Comparison of ENCODE assay signal across 8 cellular contexts in the genomic region with DNA sequence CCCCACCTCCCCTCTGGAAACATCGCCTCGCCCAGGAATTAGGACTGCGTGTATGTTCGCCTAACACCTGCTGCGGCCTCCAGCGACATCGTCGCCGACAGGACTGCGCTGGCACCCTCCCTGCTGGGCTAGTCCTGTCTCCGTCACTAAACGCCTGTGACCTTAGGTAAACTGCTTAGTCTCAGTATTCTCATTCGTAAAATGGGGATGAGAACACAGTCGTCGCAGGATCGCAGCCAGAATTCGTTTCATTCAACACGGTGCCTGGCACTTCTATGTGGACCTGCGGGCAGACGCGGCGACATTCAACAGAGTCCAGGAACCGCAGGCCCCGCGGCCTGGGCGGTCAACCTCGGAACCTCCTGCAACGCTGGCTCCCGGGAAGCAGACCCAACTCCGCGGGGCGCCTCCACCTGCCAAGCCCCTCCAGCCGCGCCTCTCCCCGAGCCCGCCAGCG. TPM values are rescaled to one million over a fixed set of nuclear protein-coding genes. Genes with fewer than 3 reads are reported as not detected.
DNase-seq lines count a peak whose midpoint lies in the region; ATAC-seq and TF ChIP-seq lines count a peak whose summit lies in the region.

No MANE protein-coding gene starts in this region.

- H3K9me3 Mint-ChIP-seq in activated T-cell treated with anti-CD3 and anti-CD28 coated beads, Interleukin-2, amount 50 U/mL, for 4 hours = no peaks in the 10 kb centered on the region
- H3K9me3 Mint-ChIP-seq in nephron progenitor cell = no peaks in the 10 kb centered on the region

- peak overlapping the region; percentile 86 for H3K4me3 ChIP-seq in upper lobe of right lung

- TF ChIP-seq CTCF in foreskin keratinocyte (conservative IDR thresholded peaks at IDR 0.05) = no peak
- no peak for TF ChIP-seq CTCF in nephron progenitor cell (IDR thresholded peaks at IDR 0.05)
- no peak for TF ChIP-seq CTCF in upper lobe of right lung (IDR thresholded peaks at IDR 0.05)

- H3K27me3 Mint-ChIP-seq in activated T-cell treated with anti-CD3 and anti-CD28 coated beads, Interleukin-2, amount 50 U/mL, for 4 hours (ENCODE audit: low read depth) = no peaks in the 10 kb centered on the region
- peaks cover 66% of the 10 kb centered on the region for H3K27me3 Mint-ChIP-seq in nephron progenitor cell (ENCODE audit: low read depth, poor library complexity)

- peak overlapping the region; percentile 83 for H3K4me3 Mint-ChIP-seq in activated T-cell treated with anti-CD3 and anti-CD28 coated beads, Interleukin-2, amount 50 U/mL, for 4 hours
- H3K4me3 Mint-ChIP-seq in nephron progenitor cell = peak overlapping the region; percentile 80

- no peaks in the 10 kb centered on the region for H3K36me3 ChIP-seq in upper lobe of right lung

- H3K27ac Mint-ChIP-seq in nephron progenitor cell = no peak overlapping the region

- H3K4me1 ChIP-seq in foreskin keratinocyte (peaks cover 4% of the 10 kb centered on the region), upper lobe of right lung (peaks cover 8% of the 10 kb centered on the region)

- no peaks in the 10 kb centered on the region for H3K36me3 Mint-ChIP-seq in activated T-cell treated with anti-CD3 and anti-CD28 coated beads, Interleukin-2, amount 50 U/mL, for 4 hours (ENCODE audit: insufficient read depth)
- H3K36me3 Mint-ChIP-seq in nephron progenitor cell (ENCODE audit: low read depth) = no peaks in the 10 kb centered on the region

- intact Hi-C loops in upper lobe of right lung (cut with DNase I) = no loop called here

- H3K27ac ChIP-seq in foreskin keratinocyte (no peak overlapping the region), upper lobe of right lung (peak overlapping the region; percentile 91)

- H3K27me3 ChIP-seq in foreskin keratinocyte (no peaks in the 10 kb centered on the region), upper lobe of right lung (no peaks in the 10 kb centered on the region)

- DNase-seq in AML-193 (lab: John Stamatoyannopoulos, UW) (peak; percentile 33 to 53), HT1080 (ENCODE audit: low read depth) (peak; percentile 23), foreskin keratinocyte (peak in 1 of 2 donors; percentile 3), nephron progenitor cell (peak; percentile 23), upper lobe of right lung (peak; percentile 69)
- DNase-seq in activated T-cell treated with anti-CD3 and anti-CD28 coated beads, Interleukin-2, amount 50 U/mL, for 4 hours = no peak

- ATAC-seq in GM19328 (IDR thresholded peaks at IDR 0.05; ENCODE audit: unreplicated experiment) = peak; percentile 8
- ATAC-seq in activated T-cell treated with anti-CD3 and anti-CD28 coated beads, Interleukin-2, amount 50 U/mL, for 4 hours = peak; percentile 3 to 13
- ATAC-seq in foreskin keratinocyte = peak; percentile 2
- peak; percentile 41 for ATAC-seq in upper lobe of right lung
- no peak for ATAC-seq in HG02623 (IDR thresholded peaks at IDR 0.05; ENCODE audit: unreplicated experiment)

- H3K9me3 ChIP-seq in upper lobe of right lung = no peaks in the 10 kb centered on the region

- H3K4me1 Mint-ChIP-seq in activated T-cell treated with anti-CD3 and anti-CD28 coated beads, Interleukin-2, amount 50 U/mL, for 4 hours (ENCODE audit: low read depth) = peaks cover 26% of the 10 kb centered on the region
- peaks cover 5% of the 10 kb centered on the region for H3K4me1 Mint-ChIP-seq in nephron progenitor cell

RNA-seq across cellular contexts. Expression of gene CRYL1, which starts 0.5 kb away (rescaled TPM):
- 8.8 and 13.5 TPM in 2 replicates for total RNA-seq in HT1080 (2014; rRNA removed; shearing (Covaris generic))
- 24.5 and 24.6 TPM in 2 replicates for polyA plus RNA-seq in HT1080 (2015; cell fraction: cytosol; rRNA removed)
- 11.5 and 12.3 TPM in 2 replicates for polyA plus RNA-seq in HT1080 (2015; cell fraction: nucleus; rRNA removed)
- 1 to 10 TPM; 2.8 to 5.3 (median 3.7) TPM for total RNA-seq in activated T-cell treated with anti-CD3 and anti-CD28 coated beads, Interleukin-2, amount 50 U/mL, for 4 hours
- total RNA-seq in foreskin keratinocyte (14.1 and 15.2 TPM in 2 replicates), upper lobe of right lung (28.5 TPM)
- polyA plus RNA-seq in foreskin keratinocyte = 18.5 and 19.1 TPM in 2 replicates

RNA-seq across cellular contexts. Expression of gene IFT88, which starts 41.8 kb away (rescaled TPM):
- 7.9 and 8.0 TPM in 2 replicates for total RNA-seq in HT1080 (2014; rRNA removed; shearing (Covaris generic))
- 10.2 and 10.4 TPM in 2 replicates for polyA plus RNA-seq in HT1080 (2015; cell fraction: cytosol; rRNA removed)
- 15.5 and 23.2 TPM in 2 replicates for polyA plus RNA-seq in HT1080 (2015; cell fraction: nucleus; rRNA removed)
- total RNA-seq in activated T-cell treated with anti-CD3 and anti-CD28 coated beads, Interleukin-2, amount 50 U/mL, for 4 hours = 1 to 10 TPM; 2.8 to 3.2 (median 2.8) TPM
- 9.0 and 9.9 TPM in 2 replicates for total RNA-seq in foreskin keratinocyte
- 4.3 and 4.8 TPM in 2 replicates for polyA plus RNA-seq in foreskin keratinocyte
- 13.6 TPM for total RNA-seq in upper lobe of right lung
